8 cellular contexts compared by ENCODE assay signal in the genomic region with DNA sequence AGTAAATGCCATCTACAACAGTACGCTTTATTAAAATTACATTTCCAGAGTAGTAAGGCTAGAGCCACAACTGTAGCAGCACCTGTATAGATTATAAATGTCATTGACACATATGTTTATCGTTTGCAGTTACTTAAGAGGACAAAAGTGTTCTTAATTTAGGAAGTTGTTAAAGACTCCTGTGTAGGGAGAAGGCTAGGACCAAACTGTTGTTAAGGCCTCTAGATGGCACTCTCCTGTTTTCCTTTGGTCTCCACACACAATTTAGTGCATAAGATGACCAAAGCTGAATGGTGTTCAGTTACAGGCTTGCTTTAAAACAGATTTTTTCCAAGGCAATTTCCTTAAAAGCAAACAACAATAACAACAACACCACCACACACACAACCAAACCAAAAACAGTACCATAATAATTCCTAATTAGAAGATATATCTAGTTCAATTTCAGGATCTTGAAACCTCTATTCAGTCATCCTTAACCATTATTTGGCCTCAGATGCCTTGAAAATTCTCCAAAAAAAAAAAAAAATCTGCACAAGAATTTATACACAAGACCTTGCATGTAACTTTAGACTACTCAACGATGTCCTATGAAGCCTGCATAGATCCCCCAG.
DNase-seq lines count a peak whose midpoint lies in the region; ATAC-seq and TF ChIP-seq lines count a peak whose summit lies in the region.

No MANE protein-coding gene starts in this region.

- in situ Hi-C loops in astrocyte of the cerebellum (cut with HindIII; ENCODE audit: low sequenced_read_pairs): loop anchor here (25.0 kb wide), 1 partner anchor 207 kb away; a partner anchor contains a TSS

- TF ChIP-seq CTCF in HFF-Myc (IDR thresholded peaks at IDR 0.05; ENCODE audit: low read depth, low read length, missing control alignments) (peak; percentile 74), astrocyte of the cerebellum (IDR thresholded peaks at IDR 0.05; ENCODE audit: low read depth, low read length, missing control alignments) (peak; percentile 78)

- ATAC-seq in GM18511 (IDR thresholded peaks at IDR 0.05; ENCODE audit: unreplicated experiment) (no peak), HG03175 (IDR thresholded peaks at IDR 0.05; ENCODE audit: unreplicated experiment) (no peak)

- peak; percentile 51 for DNase-seq in DMS153 (lab: John Stamatoyannopoulos, UW)
- peak; percentile 78 for DNase-seq in HFF-Myc (ENCODE audit: extremely low read depth, low read depth)
- DNase-seq in NCI-H526 (lab: John Stamatoyannopoulos, UW): peak; percentile 80 to 94
- peak; percentile 73 for DNase-seq in astrocyte of the cerebellum (ENCODE audit: low read depth)
- DNase-seq in hepatic stellate cell (ENCODE audit: low spot score): peak; percentile 64
- DNase-seq in skeletal muscle cell (ENCODE audit: low read depth): peak; percentile 43

- no peak overlapping the region for H3K4me3 ChIP-seq in HFF-Myc (replicated peaks; ENCODE audit: low read depth, low read length)
- H3K4me3 ChIP-seq in astrocyte of the cerebellum (ENCODE audit: low read depth, low read length): no peak overlapping the region
- H3K4me3 ChIP-seq in skeletal muscle cell (ENCODE audit: low read depth, low read length): no peak overlapping the region
